1 cellular context compared by ENCODE assay signal in genomic region chr11:296206-296975, GRCh38.
TF ChIP-seq lines count a peak whose summit lies in the region.

No MANE protein-coding gene starts in this region.

TF ChIP-seq in GM12878, 131 proteins besides CTCF, POLR2A, EP300 and RAD21:
- TF ChIP-seq ATF2 (IDR thresholded peaks at IDR 0.05; ENCODE audit: low read length) (no peak), BHLHE40 (IDR thresholded peaks at IDR 0.05; ENCODE audit: borderline replicate concordance in 1 of 2, low read depth in 2 of 2, low read length in 1 of 2) (peak in 1 of 2 experiments; percentile 26; a peak in 1 of 4 replicates)
TF ChIP-seq in GM12878: peak in this region for 1.
